Comparison of ENCODE assay signal across 8 cellular contexts in the genomic region with DNA sequence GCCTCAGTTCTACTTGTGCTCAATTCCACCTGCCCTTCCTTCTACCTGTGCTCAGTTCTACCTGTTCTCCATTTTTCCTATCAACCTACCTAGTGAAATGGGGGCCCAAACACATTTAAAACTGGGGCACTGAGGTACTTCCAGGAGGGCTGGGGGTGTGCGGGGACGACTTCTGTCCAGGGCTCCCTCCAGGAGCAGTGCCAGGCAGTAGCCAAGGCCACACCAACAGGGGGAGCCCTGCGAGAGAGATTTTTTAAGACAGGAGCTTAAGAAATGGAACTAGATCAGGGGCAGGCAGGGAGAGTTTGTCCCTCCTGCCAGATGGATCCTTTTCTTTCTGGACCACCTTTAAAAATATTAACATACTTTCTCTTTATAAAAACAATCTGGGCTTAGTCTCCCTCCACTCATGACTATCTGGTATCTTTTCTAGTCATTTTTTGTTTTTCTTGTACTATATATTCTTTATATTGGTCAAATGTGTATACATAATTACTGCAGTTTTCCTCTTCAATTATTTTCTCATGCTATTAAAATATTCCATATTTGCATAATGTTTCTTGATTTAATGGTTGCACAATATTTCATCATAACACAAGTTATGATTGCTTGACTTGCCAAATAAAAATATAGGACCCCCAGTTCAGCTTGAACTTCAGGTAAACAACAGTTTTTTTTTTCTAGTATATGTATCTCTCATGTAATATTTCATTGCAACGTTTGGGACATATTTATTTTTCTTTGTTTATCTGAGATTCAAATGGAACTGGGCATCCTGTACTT. TPM values are rescaled to one million over a fixed set of nuclear protein-coding genes. Genes with fewer than 3 reads are reported as not detected.
DNase-seq lines count a peak whose midpoint lies in the region; ATAC-seq and TF ChIP-seq lines count a peak whose summit lies in the region.

No MANE protein-coding gene starts in this region.

- H2BK12ac ChIP-seq in H9 (ENCODE audit: insufficient read length, low read depth, low read length) = no peak overlapping the region

- intact Hi-C loops in aorta (cut with DNase I) = no loop called here

- no peak overlapping the region for H3K4ac ChIP-seq in H9 (ENCODE audit: low read depth, low read length)

- DNase-seq in AG08395 (ENCODE audit: low spot score) (peak; percentile 25), H9 (peak; percentile 68), SK-MEL-5 (ENCODE audit: low read depth, low spot score) (peak; percentile 67), endothelial cell (ENCODE audit: low spot score) (peak; percentile 78), neural progenitor cell (ENCODE audit: low spot score) (peak; percentile 75), aorta (no peak), NCI-H187 (lab: John Stamatoyannopoulos, UW) (no peak), SHP77 (lab: John Stamatoyannopoulos, UW) (no peak)

- no peak overlapping the region for H4K8ac ChIP-seq in H9 (replicated peaks; ENCODE audit: insufficient read length, low read depth, low read length)

- H4K5ac ChIP-seq in H9 (ENCODE audit: insufficient read length, low read depth, low read length) = no peak overlapping the region

- H3K4me3 ChIP-seq in neural progenitor cell (no peak overlapping the region), aorta (ENCODE audit: low read length in 2 of 2) (no peak overlapping the region)

- H3K27ac Mint-ChIP-seq in H9 (peak overlapping the region in 1 of 3 experiments; percentile 46; a peak in 3 of 7 replicates), endothelial cell (ENCODE audit: unreplicated experiment) (peak overlapping the region; percentile 64), neural progenitor cell (no peak overlapping the region)

- no peak overlapping the region for H3K27ac ChIP-seq in H9 (ENCODE audit: insufficient read length, low read depth, low read length)
- no peak overlapping the region for H3K27ac ChIP-seq in neural progenitor cell
- H3K27ac ChIP-seq in aorta (ENCODE audit: low read depth in 1 of 2, low read length in 2 of 2) = no peak overlapping the region

- H3K9ac ChIP-seq in H9 (ENCODE audit: extremely low read depth, insufficient read length, low read length) = no peak overlapping the region
- H3K9ac ChIP-seq in neural progenitor cell = no peak overlapping the region

- H3K56ac ChIP-seq in H9 (ENCODE audit: insufficient read length, low read depth, low read length) = no peak overlapping the region

- no peak overlapping the region for H2AK5ac ChIP-seq in H9 (ENCODE audit: insufficient read length, low read length)

- no peak overlapping the region for H3K14ac ChIP-seq in H9 (ENCODE audit: insufficient read depth, low read length)

- no peaks in the 10 kb centered on the region for H3K27me3 ChIP-seq in H9 (ENCODE audit: insufficient read depth, low read length)
- no peaks in the 10 kb centered on the region for H3K27me3 ChIP-seq in neural progenitor cell
- no peaks in the 10 kb centered on the region for H3K27me3 ChIP-seq in aorta (ENCODE audit: control insufficient read depth in 1 of 2, insufficient read depth in 2 of 2, low read length in 1 of 2)

- H3K18ac ChIP-seq in H9 (ENCODE audit: insufficient read length, low read depth, low read length) = no peak overlapping the region

- H3K23me2 ChIP-seq in H9 (ENCODE audit: insufficient read length, low read depth, low read length, poor library complexity, severe bottlenecking) = no peaks in the 10 kb centered on the region

- H3K36me3 Mint-ChIP-seq in H9 (ENCODE audit: insufficient read depth in 1 of 3, low read depth in 3 of 3) = peaks cover 6 to 10% (median 10%) of the 10 kb centered on the region in 3 experiments; a peak in 6 of 7 replicates
- peaks cover 12% of the 10 kb centered on the region for H3K36me3 Mint-ChIP-seq in endothelial cell (ENCODE audit: low read depth, unreplicated experiment)
- H3K36me3 Mint-ChIP-seq in neural progenitor cell = peaks cover 8% of the 10 kb centered on the region

- H2BK20ac ChIP-seq in H9 (ENCODE audit: low read depth, low read length, poor library complexity, severe bottlenecking) = no peak overlapping the region

- H2BK15ac ChIP-seq in H9 (ENCODE audit: low read depth, low read length) = no peak overlapping the region

- H4K20me1 ChIP-seq in H9 (ENCODE audit: control insufficient read depth, insufficient read depth, insufficient read length) (no peaks in the 10 kb centered on the region), neural progenitor cell (ENCODE audit: low read depth) (peaks cover 2% of the 10 kb centered on the region)

- no peak overlapping the region for H4K91ac ChIP-seq in H9 (ENCODE audit: insufficient read length, low read depth, low read length)

- no peak for ATAC-seq in aorta (ENCODE audit: low FRiP score)

- H3K9me3 Mint-ChIP-seq in H9 = peaks cover 2 to 5% of the 10 kb centered on the region in 2 experiments; a peak in 2 of 5 replicates
- no peaks in the 10 kb centered on the region for H3K9me3 Mint-ChIP-seq in endothelial cell (ENCODE audit: unreplicated experiment)
- no peaks in the 10 kb centered on the region for H3K9me3 Mint-ChIP-seq in neural progenitor cell

- no peaks in the 10 kb centered on the region for H3K79me1 ChIP-seq in H9 (ENCODE audit: insufficient read depth, low read depth, low read length, poor library complexity, severe bottlenecking)

- no peaks in the 10 kb centered on the region for H3K27me3 Mint-ChIP-seq in H9 (ENCODE audit: low read depth)
- no peaks in the 10 kb centered on the region for H3K27me3 Mint-ChIP-seq in endothelial cell (ENCODE audit: unreplicated experiment)
- H3K27me3 Mint-ChIP-seq in neural progenitor cell (ENCODE audit: insufficient read depth, low read depth) = peaks cover 4% of the 10 kb centered on the region

- WGBS in H9 (ENCODE audit: extremely low coverage, insufficient read length, low lambda C conversion rate) = no CpG with 5 or more reads among the region's 4 CpGs
- WGBS in aorta, 2 donors = 45 to 58% methylated on average over 4 of the region's 4 CpGs

- H3K36me3 ChIP-seq in neural progenitor cell (no peaks in the 10 kb centered on the region), aorta (ENCODE audit: control insufficient read depth in 1 of 2, insufficient read depth in 2 of 2, low read length in 1 of 2) (peaks cover under 1 to 4% of the 10 kb centered on the region in 2 donors)

- no peak overlapping the region for H3K23ac ChIP-seq in H9 (ENCODE audit: insufficient read length, low read depth, low read length)

- H2BK120ac ChIP-seq in H9 (ENCODE audit: low read depth, low read length, poor library complexity, severe bottlenecking) = no peak overlapping the region

- no peaks in the 10 kb centered on the region for H3K4me1 ChIP-seq in H9 (ENCODE audit: insufficient read depth, low read length)
- H3K4me1 ChIP-seq in neural progenitor cell = no peaks in the 10 kb centered on the region
- H3K4me1 ChIP-seq in aorta (ENCODE audit: control insufficient read depth in 1 of 2, insufficient read depth in 2 of 2, low read length in 2 of 2) = no peaks in the 10 kb centered on the region

- H3K79me2 ChIP-seq in H9 (ENCODE audit: insufficient read depth, low read length) = no peaks in the 10 kb centered on the region
- H3K79me2 ChIP-seq in neural progenitor cell (ENCODE audit: low read depth) = no peaks in the 10 kb centered on the region

- no peak overlapping the region for H3K4me2 ChIP-seq in H9 (ENCODE audit: insufficient read depth, insufficient read length, low read length)
- H3K4me2 ChIP-seq in neural progenitor cell = no peak overlapping the region

- in situ Hi-C loops in SK-MEL-5 (cut with HindIII; ENCODE audit: low pct_unique_long_range_greater_than_20kb, low sequenced_read_pairs) = no loop called here

- peak; percentile 88 for TF ChIP-seq CTCF in H9 (conservative IDR thresholded peaks at IDR 0.05)
- TF ChIP-seq CTCF in endothelial cell (IDR thresholded peaks at IDR 0.05; ENCODE audit: unreplicated experiment) = peak; percentile 70
- TF ChIP-seq CTCF in neural progenitor cell (IDR thresholded peaks at IDR 0.05) = peak; percentile 82

- H2AFZ ChIP-seq in H9 (ENCODE audit: low read length) (no peak overlapping the region), neural progenitor cell (replicated peaks) (no peak overlapping the region)

- no peaks in the 10 kb centered on the region for H3F3A ChIP-seq in neural progenitor cell (ENCODE audit: low read depth)

- no peak overlapping the region for H3T11ph ChIP-seq in H9 (ENCODE audit: low read length)

- H3K4me1 Mint-ChIP-seq in H9 = peaks cover 0 to 4% of the 10 kb centered on the region in 2 experiments; a peak in 1 of 4 replicates
- H3K4me1 Mint-ChIP-seq in endothelial cell (ENCODE audit: unreplicated experiment) = peaks cover 18% of the 10 kb centered on the region
- peaks cover 2% of the 10 kb centered on the region for H3K4me1 Mint-ChIP-seq in neural progenitor cell

- H3K9me3 ChIP-seq in H9 (ENCODE audit: control insufficient read depth, low read depth, low read length) (no peaks in the 10 kb centered on the region), neural progenitor cell (ENCODE audit: low read depth) (no peaks in the 10 kb centered on the region), aorta (ENCODE audit: control insufficient read depth, low read length) (no peaks in the 10 kb centered on the region)

- no peak overlapping the region for H3K4me3 Mint-ChIP-seq in H9
- no peak overlapping the region for H3K4me3 Mint-ChIP-seq in endothelial cell (ENCODE audit: unreplicated experiment)
- no peak overlapping the region for H3K4me3 Mint-ChIP-seq in neural progenitor cell

- H2BK5ac ChIP-seq in H9 (ENCODE audit: insufficient read length, low read length) = no peak overlapping the region

RNA-seq across cellular contexts. Expression of a gene that starts 47.3 kb away (rescaled TPM):
- total RNA-seq in H9 (2021) (0.09 and 0.20 TPM in 2 replicates), endothelial cell (ENCODE audit: unreplicated experiment) (1.7 TPM), neural progenitor cell (ENCODE audit: low replicate concordance) (not detected in 2 replicates), aorta (not detected)
- total RNA-seq in SK-MEL-5 (2014; rRNA removed; shearing (Covaris generic)) = not detected in 2 replicates
- not detected in 2 replicates for polyA plus RNA-seq in SK-MEL-5 (2015; cell fraction: cytosol; rRNA removed)
- not detected in 2 replicates for polyA plus RNA-seq in SK-MEL-5 (2015; cell fraction: nucleus; rRNA removed)
- not detected for polyA plus RNA-seq in aorta

Comparison
In these comparisons a context has a peak if more than half of its experiments do, and no peak if none do; other contexts are left out.
1. DNase-seq: peak in AG08395 (single experiment), H9 (single experiment), SK-MEL-5 (single experiment), endothelial cell (single experiment) and neural progenitor cell (single experiment); none in aorta (0 of 2), NCI-H187 (0 of 2) and SHP77 (0 of 2).
2. Peak in every context shown above with its lines, with median percentiles within 50 percentile points of each other: CTCF ChIP-seq.